ENCODE assay signal across 8 cellular contexts in genomic region chr19:4007836-4008539, GRCh38. TPM values are rescaled to one million over a fixed set of nuclear protein-coding genes. Genes with fewer than 3 reads are reported as not detected.
DNase-seq lines count a peak whose midpoint lies in the region; ATAC-seq and TF ChIP-seq lines count a peak whose summit lies in the region.

No MANE protein-coding gene starts in this region.

- H3K27me3 Mint-ChIP-seq in Caco-2 (ENCODE audit: insufficient read depth, unreplicated experiment): no peaks in the 10 kb centered on the region

- H3K4me2 ChIP-seq in OCI-LY3 (ENCODE audit: low read length): peak overlapping the region; percentile 93

- peaks cover 13% of the 10 kb centered on the region for H3K36me3 Mint-ChIP-seq in Caco-2 (ENCODE audit: insufficient read depth, unreplicated experiment)

- ATAC-seq in GM21528 (IDR thresholded peaks at IDR 0.05; ENCODE audit: low FRiP score, unreplicated experiment) (peak; percentile 8), left lung (no peak), foreskin keratinocyte (no peak)

- TF ChIP-seq EP300 in stomach (IDR thresholded peaks at IDR 0.05): no peak

- WGBS in stomach, 5 donors: 0 to 1% (median 0%) methylated on average over 7 to 55 of the region's 55 CpGs

- H4K20me1 ChIP-seq in OCI-LY3 (ENCODE audit: insufficient read depth, low read length): peaks cover 28% of the 10 kb centered on the region

- no peaks in the 10 kb centered on the region for H3K9me3 Mint-ChIP-seq in Caco-2 (ENCODE audit: unreplicated experiment)

- peaks cover 5% of the 10 kb centered on the region for H3K4me1 Mint-ChIP-seq in Caco-2 (ENCODE audit: low read depth, unreplicated experiment)

- H3K27me3 ChIP-seq in Caco-2 (replicated peaks; ENCODE audit: control insufficient read depth, insufficient read depth, low read length) (no peaks in the 10 kb centered on the region), OCI-LY3 (ENCODE audit: low read depth, low read length) (no peaks in the 10 kb centered on the region), breast epithelium (no peaks in the 10 kb centered on the region), left lung (no peaks in the 10 kb centered on the region), stomach (no peaks in the 10 kb centered on the region), foreskin keratinocyte (no peaks in the 10 kb centered on the region)

- TF ChIP-seq POLR2A in breast epithelium (IDR thresholded peaks at IDR 0.05) (no peak), stomach (IDR thresholded peaks at IDR 0.05) (no peak)

- TF ChIP-seq CTCF in Caco-2 (IDR thresholded peaks at IDR 0.05; ENCODE audit: insufficient read depth in 1 of 2, low read depth in 1 of 2, low read length in 1 of 2, severe bottlenecking in 1 of 2, unreplicated experiment in 1 of 2): no peak
- no peak for TF ChIP-seq CTCF in OCI-LY3 (IDR thresholded peaks at IDR 0.05; ENCODE audit: low read depth, low read length)
- TF ChIP-seq CTCF in breast epithelium (IDR thresholded peaks at IDR 0.05): no peak
- no peak for TF ChIP-seq CTCF in left lung (IDR thresholded peaks at IDR 0.05)
- no peak for TF ChIP-seq CTCF in stomach (IDR thresholded peaks at IDR 0.05)
- no peak for TF ChIP-seq CTCF in foreskin keratinocyte (conservative IDR thresholded peaks at IDR 0.05)

- peak overlapping the region; percentile 75 for H3K9ac ChIP-seq in OCI-LY3 (ENCODE audit: low read length)

- no TSS peak for BruUV-seq in Caco-2 (replicated peaks; lab: Mats Ljungman, UMichigan)

- H3K4me1 ChIP-seq in Caco-2 (peaks cover 4% of the 10 kb centered on the region; the same call in 1 of the 2 replicates), OCI-LY3 (ENCODE audit: low read length) (peaks cover 10% of the 10 kb centered on the region), breast epithelium (peaks cover 4 to 22% of the 10 kb centered on the region in 2 donors), left lung (peaks cover 11 to 45% of the 10 kb centered on the region in 2 donors), stomach (peaks cover 47 to 63% (median 56%) of the 10 kb centered on the region in 4 donors), foreskin keratinocyte (peaks cover 5% of the 10 kb centered on the region)

- peaks cover 43% of the 10 kb centered on the region for H3K79me2 ChIP-seq in OCI-LY3 (ENCODE audit: low read length)

- CTCF ChIA-PET in Caco-2 (lab: Charles Lee): interaction anchor here (0.5 to 1.4 kb wide), 4 partner anchors 20 to 1464 kb away, joined by 3 to 11 read pairs (median 4); no protein-coding TSS in a partner anchor

- no peaks in the 10 kb centered on the region; the same call in 1 of the 2 replicates for H3K36me3 ChIP-seq in Caco-2 (ENCODE audit: control insufficient read depth, insufficient read depth, low read length)
- peaks cover under 1% of the 10 kb centered on the region for H3K36me3 ChIP-seq in OCI-LY3 (replicated peaks; ENCODE audit: low read depth, low read length)
- no peaks in the 10 kb centered on the region for H3K36me3 ChIP-seq in breast epithelium
- peaks cover 0 to 14% of the 10 kb centered on the region in 2 donors for H3K36me3 ChIP-seq in left lung
- H3K36me3 ChIP-seq in stomach: peaks cover 2 to 10% (median 6%) of the 10 kb centered on the region in 4 donors

- H3K27ac ChIP-seq in OCI-LY3 (ENCODE audit: low read length) (no peak overlapping the region), breast epithelium (peak overlapping the region; percentile 90 to 93), left lung (peak overlapping the region; percentile 56 to 82), stomach (peak overlapping the region; percentile 85 to 98 (median 90)), foreskin keratinocyte (no peak overlapping the region)

- H3K4me3 ChIP-seq in Caco-2 (ENCODE audit: low read depth, low read length) (peak overlapping the region; percentile 92), OCI-LY3 (ENCODE audit: low read length) (peak overlapping the region; percentile 86), breast epithelium (peak overlapping the region; percentile 97 to 98 (median 97)), left lung (peak overlapping the region; percentile 75 to 97), stomach (peak overlapping the region; percentile 88 to 100 (median 99))

- peak overlapping the region; percentile 86 for H3K4me3 Mint-ChIP-seq in Caco-2 (ENCODE audit: unreplicated experiment)

- intact Hi-C loops in Caco-2 (cut with micrococcal nuclease; ENCODE audit: unreplicated experiment) (loop anchor here (5.0 kb wide), 1 partner anchor 59 kb away; the partner anchor contains the start of gene ZBTB7A), breast epithelium (cut with DNase I; ENCODE audit: low total_unique reads) (no loop called here), left lung (cut with DNase I) (no loop called here), stomach (cut with DNase I; ENCODE audit: low total_unique reads) (loop anchor here (10.0 kb wide), 1 partner anchor 47 kb away; no protein-coding TSS in a partner anchor)

- H3K9me3 ChIP-seq in Caco-2: no peaks in the 10 kb centered on the region
- no peaks in the 10 kb centered on the region for H3K9me3 ChIP-seq in OCI-LY3 (ENCODE audit: insufficient read depth, low read length)
- no peaks in the 10 kb centered on the region for H3K9me3 ChIP-seq in breast epithelium
- no peaks in the 10 kb centered on the region for H3K9me3 ChIP-seq in left lung
- H3K9me3 ChIP-seq in stomach: no peaks in the 10 kb centered on the region

- no peak overlapping the region for H2AFZ ChIP-seq in OCI-LY3 (ENCODE audit: low read depth, low read length)

- DNase-seq in Caco-2: peak in 1 of 2 experiments; percentile 14
- DNase-seq in breast epithelium (ENCODE audit: low spot score in 2 of 2): peak in 1 of 2 donors; percentile 30
- no peak for DNase-seq in left lung
- no peak for DNase-seq in stomach
- no peak for DNase-seq in foreskin keratinocyte
- no peak for DNase-seq in DMS79 (lab: John Stamatoyannopoulos, UW)

- POLR2A ChIA-PET in Caco-2 (lab: Charles Lee): interaction anchor here (0.6 to 1.0 kb wide), 3 partner anchors 11 to 24 kb away, joined by 3 to 7 read pairs (median 4); partner anchors contain the start of gene EEF2

- peak overlapping the region; percentile 78 for H3K27ac Mint-ChIP-seq in Caco-2 (ENCODE audit: unreplicated experiment)

RNA-seq across cellular contexts. Expression of gene PIAS4, which starts 0.5 kb away (rescaled TPM):
- total RNA-seq in Caco-2 (2022): 43.3 and 45.7 TPM in 2 replicates
- 10 to 100 TPM in 2 of 3 donors, 1 to 10 TPM in 1; 9.4 to 17.0 (median 15.7) TPM for total RNA-seq in breast epithelium
- total RNA-seq in left lung: 10 to 100 TPM; 24.3 to 26.9 TPM
- 10 to 100 TPM in 4 of 5 donors, 1 to 10 TPM in 1; 9.3 to 93.6 (median 37.5) TPM for total RNA-seq in stomach
- polyA plus RNA-seq in stomach: 10 to 100 TPM in 1 of 3 donors, 1 to 10 TPM in 2; 6.6 to 14.8 (median 9.3) TPM
- 22.0 and 23.9 TPM in 2 replicates for total RNA-seq in foreskin keratinocyte
- polyA plus RNA-seq in foreskin keratinocyte: 10.7 and 11.9 TPM in 2 replicates

RNA-seq across cellular contexts. Expression of gene EEF2, which starts 22.7 kb away (rescaled TPM):
- 2,154 and 2,157 TPM in 2 replicates for total RNA-seq in Caco-2 (2022)
- 1,000 to 10,000 TPM; 1,628 to 2,598 (median 1,993) TPM for total RNA-seq in breast epithelium
- total RNA-seq in left lung: 1,000 to 10,000 TPM; 1,865 to 2,064 TPM
- 1,000 to 10,000 TPM in 4 of 5 donors, 100 to 1,000 TPM in 1; 872 to 1,656 (median 1,431) TPM for total RNA-seq in stomach
- 1,000 to 10,000 TPM in 2 of 3 donors, 100 to 1,000 TPM in 1; 667 to 1,312 (median 1,239) TPM for polyA plus RNA-seq in stomach
- 1,955 and 2,022 TPM in 2 replicates for total RNA-seq in foreskin keratinocyte
- 1,478 and 1,570 TPM in 2 replicates for polyA plus RNA-seq in foreskin keratinocyte

RNA-seq across cellular contexts. Expression of gene DAPK3, which starts 37.1 kb away (rescaled TPM):
- total RNA-seq in Caco-2 (2022) (58.6 and 66.4 TPM in 2 replicates), breast epithelium (10 to 100 TPM; 60.3 to 68.6 (median 62.6) TPM), left lung (10 to 100 TPM; 62.1 to 70.7 TPM), stomach (100 to 1,000 TPM in 2 of 5 donors, 10 to 100 TPM in 3; 58.5 to 238 (median 75.8) TPM), foreskin keratinocyte (61.9 and 67.6 TPM in 2 replicates)
- polyA plus RNA-seq in stomach (10 to 100 TPM; 47.0 to 73.5 (median 51.9) TPM), foreskin keratinocyte (59.9 and 69.1 TPM in 2 replicates)

RNA-seq across cellular contexts. Expression of gene ZBTB7A, which starts 58.7 kb away (rescaled TPM):
- total RNA-seq in Caco-2 (2022): 11.9 and 14.7 TPM in 2 replicates
- 10 to 100 TPM; 29.0 to 38.7 (median 29.8) TPM for total RNA-seq in breast epithelium
- 10 to 100 TPM; 38.8 to 49.5 TPM for total RNA-seq in left lung
- 100 to 1,000 TPM in 2 of 5 donors, 10 to 100 TPM in 3; 11.2 to 274 (median 66.8) TPM for total RNA-seq in stomach
- polyA plus RNA-seq in stomach: 10 to 100 TPM in 2 of 3 donors, 1 to 10 TPM in 1; 8.0 to 14.4 (median 12.0) TPM
- 18.1 and 20.1 TPM in 2 replicates for total RNA-seq in foreskin keratinocyte
- 10.0 and 10.4 TPM in 2 replicates for polyA plus RNA-seq in foreskin keratinocyte

Comparison
In these comparisons a context has a peak if more than half of its experiments do, and no peak if none do; other contexts are left out.
1. H3K27ac ChIP-seq: peak in breast epithelium (2 of 2), left lung (2 of 2) and stomach (5 of 5); none in OCI-LY3 (single experiment) and foreskin keratinocyte (single experiment).
2. intact Hi-C loops: an anchor here in Caco-2 (5.0 kb wide) and stomach (10.0 kb wide); none called in breast epithelium and left lung.
3. Peak in every context shown above with its lines, with median percentiles within 50 percentile points of each other: H3K4me3 ChIP-seq.